Comparison of ENCODE assay signal across 20 cellular contexts in the genomic region with DNA sequence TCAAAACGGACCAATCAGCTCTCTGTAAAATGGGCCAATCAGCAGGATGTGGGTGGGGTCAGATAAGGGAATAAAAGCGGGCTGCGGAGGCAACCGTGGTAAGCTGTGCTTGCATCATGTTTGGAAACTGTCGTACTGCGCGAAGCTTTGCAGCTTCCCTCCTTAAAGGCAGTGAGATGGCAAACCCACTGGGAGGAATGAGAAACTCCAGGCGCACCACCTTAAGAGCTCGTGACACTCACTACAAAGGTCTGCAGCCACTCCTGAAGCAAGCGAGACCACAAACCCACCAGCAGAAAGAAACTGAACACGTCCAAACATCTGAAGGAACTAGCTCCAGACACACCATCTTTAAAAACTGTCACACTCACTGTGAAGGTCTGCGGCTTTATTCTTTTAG.
A peak's percentile ranks its signal among the peaks of the same experiment; 100 is the strongest.
DNase-seq lines count a peak whose midpoint lies in the region; ATAC-seq, FAIRE-seq and TF ChIP-seq lines count a peak whose summit lies in the region.
"Had no signal": no experiment of that assay in that cellular context is flagged by ENCODE, and none has a peak within 500 bp of the region (broad histone marks: within the 10 kb centered on the region; RNA-seq: fewer than 3 reads in every experiment).

No MANE protein-coding gene starts in this region.

- RAD21 ChIA-PET in GM12878 (lab: Charles Lee; ENCODE audit: unreplicated experiment): interaction anchor here (1.0 to 1.9 kb wide), 5 partner anchors 9 to 38 kb away, joined by 3 to 7 read pairs (median 4); no protein-coding TSS in a partner anchor

- H4K20me1 ChIP-seq in OCI-LY7 (ENCODE audit: insufficient read depth, low read length) (no peaks in the 10 kb centered on the region), GM12878 (ENCODE audit: control insufficient read depth, insufficient read depth) (no peaks in the 10 kb centered on the region)

- no peak for TF ChIP-seq EP300 in GM12878 (IDR thresholded peaks at IDR 0.05; ENCODE audit: borderline replicate concordance in 1 of 2, control insufficient read depth in 1 of 2, low read depth in 2 of 2, low read length in 2 of 2)

- TF ChIP-seq CTCF in OCI-LY7 (conservative IDR thresholded peaks at IDR 0.05; ENCODE audit: low read length) (no peak), GM12878 (IDR thresholded peaks at IDR 0.05 in 2 of 3, conservative IDR thresholded peaks at IDR 0.05 in 1 of 3; ENCODE audit: control insufficient read depth in 2 of 3, extremely low read depth in 1 of 3, insufficient read depth in 1 of 3, low read depth in 3 of 3, low read length in 3 of 3) (no peak)

- POLR2A ChIA-PET in OCI-LY7 (lab: Charles Lee): interaction anchor here (1.0 to 1.8 kb wide), 8 partner anchors 9 to 304 kb away, joined by 3 to 10 read pairs (median 4); no protein-coding TSS in a partner anchor
- POLR2A ChIA-PET in GM12878 (lab: Charles Lee): no interaction called here

- H3K27me3 ChIP-seq in GM12878 (replicated peaks in 1 of 2; ENCODE audit: control insufficient read depth in 2 of 2, insufficient read depth in 2 of 2, low read length in 1 of 2): no peaks in the 10 kb centered on the region; a peak in 1 of 4 replicates
- H3K27me3 ChIP-seq: right atrium auricular region had no signal

- CTCF ChIA-PET in OCI-LY7 (lab: Charles Lee; ENCODE audit: unreplicated experiment): interaction anchor here (1.0 to 1.3 kb wide), 3 partner anchors 9 to 181 kb away, joined by 3 read pairs; no protein-coding TSS in a partner anchor
- CTCF ChIA-PET in GM12878 (lab: Yijun Ruan, JAX): interaction anchor here (1.2 to 2.2 kb wide), 8 partner anchors 9 to 413 kb away, joined by 3 to 15 read pairs (median 6); no protein-coding TSS in a partner anchor

- BruUV-seq in OCI-LY7 (replicated peaks; lab: Mats Ljungman, UMichigan) (no TSS peak), GM12878 (replicated peaks; lab: Mats Ljungman, UMichigan) (no TSS peak)

- H3K4me3 ChIP-seq in OCI-LY7 (ENCODE audit: low read depth, low read length, poor library complexity, severe bottlenecking) (no peak overlapping the region), GM12878 (no peak overlapping the region; the same call in 1 of the 2 replicates)
- H3K4me3 ChIP-seq: right atrium auricular region had no signal

- H2AFZ ChIP-seq in OCI-LY7 (ENCODE audit: low read length) (peak overlapping the region; percentile 79; the same call in 1 of the 2 replicates), GM12878 (ENCODE audit: control insufficient read depth, low read depth, low read length) (no peak overlapping the region)

- H3K27ac ChIP-seq in OCI-LY7 (ENCODE audit: low read depth, low read length, poor library complexity, severe bottlenecking) (peak overlapping the region; percentile 88), GM12878 (ENCODE audit: control insufficient read depth, insufficient read depth) (peak overlapping the region; percentile 82)
- H3K27ac ChIP-seq: right atrium auricular region had no signal

- no peak overlapping the region for H3K9ac ChIP-seq in GM12878 (ENCODE audit: control insufficient read depth, insufficient read depth, low read length)

- intact Hi-C loops in OCI-LY7 (cut with micrococcal nuclease; ENCODE audit: unreplicated experiment): loop anchor here (2.0 kb wide), 1 partner anchor 531 kb away; no protein-coding TSS in a partner anchor
- intact Hi-C loops in GM12878 (cut with micrococcal nuclease; ENCODE audit: unreplicated experiment): no loop called here

- no peak for TF ChIP-seq POLR2A in GM12878 (IDR thresholded peaks at IDR 0.05; ENCODE audit: low read depth, low read length)

- DNase-seq in stimulated activated CD4-positive, alpha-beta T cell treated with anti-CD3 and anti-CD28 coated beads, Interleukin-1b, Interleukin-23, amount 100 ng/mL, for 48 hours: peak; percentile 30
- no peak for DNase-seq in stimulated activated CD4-positive, alpha-beta T cell treated with anti-CD3 and anti-CD28 coated beads, Interleukin-12 subunit alpha, Interleukin-12 subunit beta, amount 100 ng/mL, for 4 hours
- DNase-seq in OCI-LY7 (ENCODE audit: low spot score) (no peak), GM12878 (ENCODE audit: low read depth, low spot score) (no peak), ureter (ENCODE audit: low spot score) (peak; percentile 10), SW480 (ENCODE audit: low spot score) (no peak)
- DNase-seq: GF-D8; IMR-90; left cardiac atrium; midbrain; NCI-H1105 treated with DMSO at 0.1 percent for 48 hours; NCI-H2171; NCI-H82; stimulated activated CD4-positive, alpha-beta T cell treated with anti-CD3 and anti-CD28 coated beads, Interleukin-2, amount 100 ng/mL, for 24 hours had no signal

- H3K9me3 ChIP-seq in OCI-LY7 (ENCODE audit: low read length) (no peaks in the 10 kb centered on the region; the same call in 1 of the 2 replicates), GM12878 (replicated peaks; ENCODE audit: control insufficient read depth, insufficient read depth, low read length) (peaks cover 4% of the 10 kb centered on the region; the same call in 1 of the 3 replicates)
- H3K9me3 ChIP-seq: right atrium auricular region had no signal

- in situ Hi-C loops in GM12878 (cut with MboI): no loop called here

- SMC1A ChIA-PET in GM12878 (lab: Charles Lee; ENCODE audit: uncharacterized antibody, unreplicated experiment): interaction anchor here (1.0 to 25.0 kb wide), 7 partner anchors 9 to 148 kb away, joined by 3 to 748 read pairs (median 4); no protein-coding TSS in a partner anchor

- no peak for TF ChIP-seq RAD21 in GM12878 (IDR thresholded peaks at IDR 0.05; ENCODE audit: insufficient read depth, low read depth, low read length)

- H3K36me3 ChIP-seq in OCI-LY7 (ENCODE audit: insufficient read depth, low read length) (no peaks in the 10 kb centered on the region), GM12878 (ENCODE audit: control insufficient read depth in 2 of 2, insufficient read depth in 2 of 2, low read length in 1 of 2) (no peaks in the 10 kb centered on the region)
- H3K36me3 ChIP-seq: right atrium auricular region had no signal

- H3K4me2 ChIP-seq in OCI-LY7 (ENCODE audit: low read length) (peak overlapping the region; percentile 93), GM12878 (ENCODE audit: control insufficient read depth, insufficient read depth) (peak overlapping the region; percentile 49; the same call in 1 of the 2 replicates)

- ATAC-seq in GM12878 (no peak), HG03280 (IDR thresholded peaks at IDR 0.05; ENCODE audit: unreplicated experiment) (no peak), HG03159 (IDR thresholded peaks at IDR 0.05; ENCODE audit: unreplicated experiment) (no peak)
- ATAC-seq: left cardiac atrium, WTC11 had no signal

- H3K4me1 ChIP-seq in OCI-LY7 (ENCODE audit: insufficient read depth, low read length, poor library complexity, severe bottlenecking) (peaks cover 51% of the 10 kb centered on the region), GM12878 (ENCODE audit: control insufficient read depth, insufficient read depth, low read length) (peaks cover 29% of the 10 kb centered on the region)
- H3K4me1 ChIP-seq: right atrium auricular region had no signal

- H3K9me2 ChIP-seq in OCI-LY7 (ENCODE audit: insufficient read depth, low read length): no peaks in the 10 kb centered on the region

- H3K79me2 ChIP-seq in OCI-LY7 (ENCODE audit: insufficient read depth, low read depth, low read length) (no peaks in the 10 kb centered on the region), GM12878 (ENCODE audit: control insufficient read depth, insufficient read depth, low read length) (no peaks in the 10 kb centered on the region)

- WGBS in GM12878 (ENCODE audit: insufficient coverage, insufficient replicate concordance, low lambda C conversion rate, missing lambda C conversion rate): 78% methylated on average over 9 of the region's 12 CpGs

- no peak for FAIRE-seq in GM12878 (lab: Jason Lieb, UNC)
- FAIRE-seq: colon, D721Med had no signal

TF ChIP-seq in GM12878, 131 proteins besides CTCF, POLR2A, EP300 and RAD21 (continues in another document):
- no peak for TF ChIP-seq USF2 (IDR thresholded peaks at IDR 0.05; ENCODE audit: borderline replicate concordance, low read depth, low read length)
- no peak for TF ChIP-seq POLR2AphosphoS2 (IDR thresholded peaks at IDR 0.05; ENCODE audit: low read depth, low read length)
- TF ChIP-seq RAD51 (IDR thresholded peaks at IDR 0.05): no peak
- no peak for TF ChIP-seq YY1 (IDR thresholded peaks at IDR 0.05; ENCODE audit: low read depth, low read length)
- no peak for TF ChIP-seq RCOR1 (conservative IDR thresholded peaks at IDR 0.05; ENCODE audit: low read depth, low read length)
- no peak for TF ChIP-seq MEF2A (IDR thresholded peaks at IDR 0.05; ENCODE audit: insufficient read depth, low read depth, low read length)
- TF ChIP-seq E2F4 (IDR thresholded peaks at IDR 0.05; ENCODE audit: low read depth, low read length): no peak
- TF ChIP-seq ZSCAN29 (IDR thresholded peaks at IDR 0.05): no peak
- TF ChIP-seq, protein P1, sequence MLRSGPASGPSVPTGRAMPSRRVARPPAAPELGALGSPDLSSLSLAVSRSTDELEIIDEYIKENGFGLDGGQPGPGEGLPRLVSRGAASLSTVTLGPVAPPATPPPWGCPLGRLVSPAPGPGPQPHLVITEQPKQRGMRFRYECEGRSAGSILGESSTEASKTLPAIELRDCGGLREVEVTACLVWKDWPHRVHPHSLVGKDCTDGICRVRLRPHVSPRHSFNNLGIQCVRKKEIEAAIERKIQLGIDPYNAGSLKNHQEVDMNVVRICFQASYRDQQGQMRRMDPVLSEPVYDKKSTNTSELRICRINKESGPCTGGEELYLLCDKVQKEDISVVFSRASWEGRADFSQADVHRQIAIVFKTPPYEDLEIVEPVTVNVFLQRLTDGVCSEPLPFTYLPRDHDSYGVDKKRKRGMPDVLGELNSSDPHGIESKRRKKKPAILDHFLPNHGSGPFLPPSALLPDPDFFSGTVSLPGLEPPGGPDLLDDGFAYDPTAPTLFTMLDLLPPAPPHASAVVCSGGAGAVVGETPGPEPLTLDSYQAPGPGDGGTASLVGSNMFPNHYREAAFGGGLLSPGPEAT (IDR thresholded peaks at IDR 0.05; ENCODE audit: low read depth): no peak

Comparison
In these comparisons a context has a peak if more than half of its experiments do, and no peak if none do; other contexts are left out.
1. DNase-seq: peak in stimulated activated CD4-positive, alpha-beta T cell treated with anti-CD3 and anti-CD28 coated beads, Interleukin-1b, Interleukin-23, amount 100 ng/mL, for 48 hours (single experiment) and ureter (single experiment); none in stimulated activated CD4-positive, alpha-beta T cell treated with anti-CD3 and anti-CD28 coated beads, Interleukin-12 subunit alpha, Interleukin-12 subunit beta, amount 100 ng/mL, for 4 hours (single experiment), OCI-LY7 (single experiment), GM12878 (single experiment) and SW480 (single experiment).